8 cellular contexts compared by ENCODE assay signal in genomic region chr3:105639131-105639530, GRCh38.
"Had no signal": no experiment of that assay in that cellular context is flagged by ENCODE, and none has a peak within 500 bp of the region (broad histone marks: within the 10 kb centered on the region; RNA-seq: fewer than 3 reads in every experiment).

No MANE protein-coding gene starts in this region.

- H3K4me2 ChIP-seq: KMS-11 had no signal

- ATAC-seq: HepG2, K562 had no signal

- H3K27ac ChIP-seq: HL-60, KMS-11 had no signal

- DNase-seq: IMR-90, KBM-7, KG1 had no signal

- FAIRE-seq: HepG2, HTR-8/SVneo, K562 had no signal

- H3K9ac ChIP-seq: KMS-11 had no signal

- H3K4me3 ChIP-seq: K562 had no signal
